ENCODE assay signal across 17 cellular contexts in the genomic region with DNA sequence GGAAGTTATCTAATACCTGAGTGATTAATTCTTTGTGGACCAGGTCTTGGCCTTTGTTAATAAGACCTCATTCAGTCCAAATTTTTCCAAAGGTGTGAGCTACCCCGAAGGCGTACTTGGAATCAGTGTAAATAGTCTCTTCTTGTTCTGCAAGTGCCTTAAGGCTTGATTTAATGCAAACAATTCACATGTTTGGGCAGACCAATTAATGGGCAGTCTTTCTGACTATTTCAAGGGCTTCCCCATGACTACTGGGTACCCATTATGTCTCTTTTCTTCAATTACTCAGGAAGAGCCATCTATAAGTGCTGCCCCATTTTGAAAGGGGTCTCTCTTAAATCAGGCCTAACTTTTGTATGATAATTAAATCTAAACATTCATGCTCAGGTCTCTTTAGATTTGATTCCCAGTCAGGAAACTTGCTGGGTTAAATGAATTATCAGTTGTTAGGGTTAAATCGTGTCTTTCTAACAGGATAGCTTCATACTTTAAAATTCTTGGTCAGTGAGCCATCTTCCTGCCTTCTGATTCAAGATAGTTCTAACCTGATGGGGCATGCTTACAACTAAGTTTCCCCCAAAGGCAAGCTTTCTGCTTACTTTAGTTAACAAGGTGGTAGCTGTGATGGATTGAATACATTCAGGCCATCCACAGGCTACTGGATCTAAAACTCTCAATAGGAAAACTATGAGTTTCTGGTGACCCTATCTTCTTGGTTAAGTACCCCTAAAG.
A peak's percentile ranks its signal among the peaks of the same experiment; 100 is the strongest.
DNase-seq lines count a peak whose midpoint lies in the region; ATAC-seq, FAIRE-seq and TF ChIP-seq lines count a peak whose summit lies in the region.
"Had no signal": no experiment of that assay in that cellular context is flagged by ENCODE, and none has a peak within 500 bp of the region (broad histone marks: within the 10 kb centered on the region; RNA-seq: fewer than 3 reads in every experiment).

No MANE protein-coding gene starts in this region.

- H3K9me3 Mint-ChIP-seq in progenitor cell of endocrine pancreas (ENCODE audit: low read depth), result peaks cover 38% of the 10 kb centered on the region

- H3K36me3 Mint-ChIP-seq in progenitor cell of endocrine pancreas (ENCODE audit: insufficient read depth), result no peaks in the 10 kb centered on the region

- H3K4me1 ChIP-seq in RWPE2 (ENCODE audit: insufficient read depth, poor library complexity, severe bottlenecking) (peaks cover 9% of the 10 kb centered on the region), keratinocyte (ENCODE audit: control insufficient read depth, extremely low read depth, insufficient read depth, low read length) (peaks cover 15% of the 10 kb centered on the region)

- no peaks in the 10 kb centered on the region for H3K4me1 Mint-ChIP-seq in progenitor cell of endocrine pancreas (ENCODE audit: low read depth)
- H3K4me1 Mint-ChIP-seq: B cell had no signal

- DNase-seq in AG08395 (ENCODE audit: low spot score), result peak; percentile 15
- peak; percentile 9 for DNase-seq in ELR (ENCODE audit: low read depth)
- DNase-seq in RWPE2 (ENCODE audit: low spot score), result no peak
- DNase-seq in keratinocyte (ENCODE audit: low read depth, low spot score), result peak; percentile 63
- no peak for DNase-seq in progenitor cell of endocrine pancreas (ENCODE audit: low spot score, unreplicated experiment)
- DNase-seq: ACHN; C1 segment of cervical spinal cord; Calu3; CD4-positive, alpha-beta T cell; DMS 273 treated with DMSO at 0.1 percent for 48 hours; GF-D8; IMR-90 had no signal

- no peaks in the 10 kb centered on the region for H3K27me3 Mint-ChIP-seq in progenitor cell of endocrine pancreas
- H3K27me3 Mint-ChIP-seq: B cell had no signal

- no peak overlapping the region for H3K4me3 ChIP-seq in RWPE2 (ENCODE audit: severe bottlenecking)
- H3K4me3 ChIP-seq in keratinocyte (ENCODE audit: control insufficient read depth in 2 of 3, extremely low read depth in 1 of 3, insufficient read depth in 2 of 3, low read depth in 1 of 3, low read length in 3 of 3), result peak overlapping the region in 1 of 3 experiments; percentile 24

- H3K9me1 ChIP-seq in keratinocyte (ENCODE audit: control insufficient read depth, extremely low read depth, insufficient read depth, low read length), result no peaks in the 10 kb centered on the region

- H3K9me3 ChIP-seq in RWPE2 (ENCODE audit: severe bottlenecking), result peaks cover 14% of the 10 kb centered on the region
- peaks cover 23% of the 10 kb centered on the region for H3K9me3 ChIP-seq in keratinocyte (ENCODE audit: control insufficient read depth, low read depth, low read length)

- dilution Hi-C loops in keratinocyte (cut with MboI; ENCODE audit: extremely low pct_ligation_motif_present, low sequenced_read_pairs), result no loop called here

- no peak overlapping the region for H3K27ac Mint-ChIP-seq in progenitor cell of endocrine pancreas
- H3K27ac Mint-ChIP-seq: B cell; CD4-positive, alpha-beta T cell had no signal

- H3K36me3 ChIP-seq in RWPE2 (ENCODE audit: low read depth) (no peaks in the 10 kb centered on the region), keratinocyte (ENCODE audit: control insufficient read depth in 2 of 2, extremely low read depth in 1 of 2, insufficient read depth in 2 of 2, low read length in 2 of 2) (no peaks in the 10 kb centered on the region)

- peak overlapping the region; percentile 71 for H3K27ac ChIP-seq in RWPE2 (ENCODE audit: poor library complexity, severe bottlenecking)
- peak overlapping the region; percentile 59 for H3K27ac ChIP-seq in keratinocyte (ENCODE audit: control insufficient read depth, insufficient read depth, low read length)

- H3K9ac ChIP-seq in keratinocyte (ENCODE audit: control insufficient read depth, extremely low read depth, insufficient read depth, low read length), result no peak overlapping the region

- no peaks in the 10 kb centered on the region for H4K20me1 ChIP-seq in keratinocyte (ENCODE audit: control insufficient read depth, extremely low read depth, insufficient read depth, low read length)

- ATAC-seq in RWPE2 (ENCODE audit: low read depth) (peak; percentile 74), GM21381 (IDR thresholded peaks at IDR 0.05; ENCODE audit: unreplicated experiment) (no peak), HG03045 (IDR thresholded peaks at IDR 0.05; ENCODE audit: unreplicated experiment) (no peak)
- ATAC-seq: HCT116 had no signal

- peak; percentile 92 for FAIRE-seq in keratinocyte (lab: Jason Lieb, UNC)
- FAIRE-seq: H54 had no signal

- H3K79me2 ChIP-seq in keratinocyte (ENCODE audit: control insufficient read depth, insufficient read depth, low read length), result no peaks in the 10 kb centered on the region

- H3K27me3 ChIP-seq in RWPE2 (ENCODE audit: insufficient read depth, poor library complexity, severe bottlenecking) (no peaks in the 10 kb centered on the region), keratinocyte (ENCODE audit: control insufficient read depth, extremely low read depth, insufficient read depth, low read length) (no peaks in the 10 kb centered on the region)

- H3K4me3 Mint-ChIP-seq in progenitor cell of endocrine pancreas (ENCODE audit: low read depth), result no peak overlapping the region
- H3K4me3 Mint-ChIP-seq: B cell; CD4-positive, alpha-beta T cell had no signal

- no peak for TF ChIP-seq CTCF in RWPE2 (IDR thresholded peaks at IDR 0.05; ENCODE audit: poor library complexity, severe bottlenecking)
- no peak for TF ChIP-seq CTCF in keratinocyte (optimal IDR thresholded peaks at IDR 0.05 in 1 of 3, IDR thresholded peaks at IDR 0.05 in 1 of 3, conservative IDR thresholded peaks at IDR 0.05 in 1 of 3; ENCODE audit: extremely low read depth in 1 of 3, insufficient read depth in 2 of 3, low read length in 3 of 3)
- TF ChIP-seq CTCF in progenitor cell of endocrine pancreas (IDR thresholded peaks at IDR 0.05; ENCODE audit: unreplicated experiment), result no peak

- peak overlapping the region; percentile 46 for H3K4me2 ChIP-seq in keratinocyte (ENCODE audit: control insufficient read depth, extremely low read depth, insufficient read depth, low read depth, low read length)

- peak overlapping the region; percentile 64 for H2AFZ ChIP-seq in keratinocyte (ENCODE audit: control insufficient read depth, low read length)

Comparison
In these comparisons a context has a peak if more than half of its experiments do, and no peak if none do; other contexts are left out.
1. DNase-seq: peak in AG08395 (single experiment), ELR (single experiment) and keratinocyte (single experiment); none in RWPE2 (single experiment) and progenitor cell of endocrine pancreas (single experiment).